ENCODE assay signal across 8 cellular contexts in the genomic region with DNA sequence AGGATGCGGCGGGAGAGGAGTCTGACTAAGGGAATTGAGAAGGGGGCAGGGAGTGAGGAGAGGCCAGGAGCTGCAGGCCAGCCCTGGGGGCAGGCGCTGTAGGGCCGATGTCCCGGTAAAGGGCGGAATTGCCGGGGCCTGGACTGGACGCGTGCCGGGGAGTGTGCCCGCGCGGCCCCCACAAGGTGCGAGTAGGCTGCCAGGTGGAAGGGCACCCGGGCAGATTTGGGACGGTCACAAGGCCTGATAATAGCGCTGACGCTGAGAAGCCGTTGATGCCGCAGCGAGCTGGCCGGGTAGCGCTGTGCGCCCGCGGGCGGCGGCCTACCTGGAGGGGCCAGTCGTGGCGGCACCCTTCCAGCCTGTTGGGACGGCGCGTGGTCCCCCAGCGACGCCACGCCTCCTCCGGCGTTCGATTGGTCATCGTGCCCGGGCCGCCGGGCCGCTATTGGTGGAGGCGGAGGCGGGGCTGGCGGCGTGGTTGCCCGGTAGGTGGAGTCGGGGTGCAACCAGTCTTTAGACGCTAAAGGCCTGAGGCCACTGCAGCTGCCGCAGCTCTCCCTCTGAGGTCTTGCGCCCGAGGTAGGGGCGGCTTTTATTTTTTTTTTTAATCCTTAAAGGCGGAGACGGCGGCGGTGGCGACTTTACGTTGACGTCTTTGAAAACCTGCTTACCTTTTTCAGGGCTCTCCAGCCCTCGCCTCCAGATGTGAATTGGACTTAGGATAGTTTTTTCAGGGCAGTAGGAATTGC. TPM values are rescaled to one million over a fixed set of nuclear protein-coding genes. Genes with fewer than 3 reads are reported as not detected.
A peak's percentile ranks its signal among the peaks of the same experiment; 100 is the strongest.
DNase-seq lines count a peak whose midpoint lies in the region; ATAC-seq and TF ChIP-seq lines count a peak whose summit lies in the region.

No MANE protein-coding gene starts in this region.

- H3K9me3 ChIP-seq in Karpas-422 (ENCODE audit: low read length) (no peaks in the 10 kb centered on the region), neutrophil (no peaks in the 10 kb centered on the region), testis (no peaks in the 10 kb centered on the region)

- peaks cover 54% of the 10 kb centered on the region for H3K79me2 ChIP-seq in Karpas-422 (ENCODE audit: low read length)

- ATAC-seq in GM21723 (IDR thresholded peaks at IDR 0.05; ENCODE audit: unreplicated experiment) = peak; percentile 81
- peak; percentile 86 for ATAC-seq in activated T-cell treated with anti-CD3 and anti-CD28 coated beads, Interleukin-2, amount 50 U/mL, for 72 hours (replicated peaks in 1 of 2)

- DNase-seq in D341Med (ENCODE audit: low spot score) = peak; percentile 99
- peak; percentile 98 for DNase-seq in Karpas-422
- DNase-seq in activated T-cell treated with anti-CD3 and anti-CD28 coated beads, Interleukin-2, amount 50 U/mL, for 72 hours = peak; percentile 98 to 99
- DNase-seq in fibroblast of villous mesenchyme (ENCODE audit: low read depth) = peak; percentile 94
- DNase-seq in testis = peak; percentile 98
- no peak for DNase-seq in anterior cingulate cortex (lab: John Stamatoyannopoulos, UW)

- no peaks in the 10 kb centered on the region for H3K9me2 ChIP-seq in Karpas-422 (replicated peaks; ENCODE audit: insufficient read depth, low read length)

- peak overlapping the region; percentile 91 for H3K4me2 ChIP-seq in Karpas-422 (ENCODE audit: low read depth, low read length, poor library complexity, severe bottlenecking)

- H3K9ac ChIP-seq in Karpas-422 (ENCODE audit: low read length) = peak overlapping the region; percentile 95

- H3K36me3 Mint-ChIP-seq in activated T-cell treated with anti-CD3 and anti-CD28 coated beads, Interleukin-2, amount 50 U/mL, for 72 hours (ENCODE audit: insufficient read depth in 2 of 2) = peaks cover 0 to 10% of the 10 kb centered on the region in 2 donors

- H3K27ac Mint-ChIP-seq in activated T-cell treated with anti-CD3 and anti-CD28 coated beads, Interleukin-2, amount 50 U/mL, for 72 hours = peak overlapping the region; percentile 98

- peak overlapping the region; percentile 19; the same call in 1 of the 2 replicates for H2AFZ ChIP-seq in Karpas-422 (ENCODE audit: low read length)

- TF ChIP-seq CTCF in fibroblast of villous mesenchyme (IDR thresholded peaks at IDR 0.05; ENCODE audit: insufficient read depth, low read depth, low read length) (no peak), neutrophil (IDR thresholded peaks at IDR 0.05) (peak; percentile 55), testis (IDR thresholded peaks at IDR 0.05) (peak in 2 of 3 experiments; percentile 17 to 40)

- peak; percentile 75 for TF ChIP-seq POLR2A in testis (IDR thresholded peaks at IDR 0.05)

- peaks cover 38% of the 10 kb centered on the region for H4K20me1 ChIP-seq in Karpas-422 (ENCODE audit: insufficient read depth, low read depth, low read length)

- intact Hi-C loops in testis (cut with DNase I; ENCODE audit: low total_unique reads) = no loop called here

- H3K27me3 ChIP-seq in Karpas-422 (ENCODE audit: low read length) = no peaks in the 10 kb centered on the region
- no peaks in the 10 kb centered on the region for H3K27me3 ChIP-seq in neutrophil
- no peaks in the 10 kb centered on the region for H3K27me3 ChIP-seq in testis

- H3K9me3 Mint-ChIP-seq in activated T-cell treated with anti-CD3 and anti-CD28 coated beads, Interleukin-2, amount 50 U/mL, for 72 hours = no peaks in the 10 kb centered on the region

- no peaks in the 10 kb centered on the region for H3K27me3 Mint-ChIP-seq in activated T-cell treated with anti-CD3 and anti-CD28 coated beads, Interleukin-2, amount 50 U/mL, for 72 hours (ENCODE audit: low read depth)

- H3K4me3 ChIP-seq in Karpas-422 (ENCODE audit: low read length) (peak overlapping the region; percentile 85), fibroblast of villous mesenchyme (ENCODE audit: low read depth, low read length) (peak overlapping the region; percentile 90), neutrophil (ENCODE audit: low read depth in 1 of 2, low read length in 1 of 2) (peak overlapping the region; percentile 65 to 74), testis (peak overlapping the region; percentile 81 to 83)

- peaks cover 58% of the 10 kb centered on the region for H3K4me1 Mint-ChIP-seq in activated T-cell treated with anti-CD3 and anti-CD28 coated beads, Interleukin-2, amount 50 U/mL, for 72 hours (ENCODE audit: low read depth)

- peak overlapping the region; percentile 98 for H3K4me3 Mint-ChIP-seq in activated T-cell treated with anti-CD3 and anti-CD28 coated beads, Interleukin-2, amount 50 U/mL, for 72 hours

- H3K36me3 ChIP-seq in Karpas-422 (ENCODE audit: insufficient read depth, low read length) (peaks cover 8% of the 10 kb centered on the region; the same call in 1 of the 2 replicates), neutrophil (no peaks in the 10 kb centered on the region), testis (ENCODE audit: low read depth, missing control alignments) (no peaks in the 10 kb centered on the region)

- 0 to 1% methylated on average over 38 to 62 of the region's 63 CpGs for WGBS in testis, 2 donors

- H3K4me1 ChIP-seq in Karpas-422 (ENCODE audit: low read length) (peaks cover 55% of the 10 kb centered on the region), neutrophil (ENCODE audit: control insufficient read depth in 1 of 2, insufficient read depth in 1 of 2, low read depth in 1 of 2, low read length in 1 of 2) (peaks cover 11 to 15% of the 10 kb centered on the region in 2 experiments), testis (peaks cover 21% of the 10 kb centered on the region)

- H3K27ac ChIP-seq in Karpas-422 (ENCODE audit: low read length) (peak overlapping the region; percentile 77), neutrophil (peak overlapping the region; percentile 70), testis (peak overlapping the region; percentile 83 to 92)

RNA-seq across cellular contexts. Expression of gene SLC25A38, which starts 0.9 kb away (rescaled TPM):
- 38.5 and 54.6 TPM in 2 replicates for total RNA-seq in Karpas-422 (2014; rRNA removed; shearing (Covaris generic); ENCODE audit: low replicate concordance)
- total RNA-seq in activated T-cell treated with anti-CD3 and anti-CD28 coated beads, Interleukin-2, amount 50 U/mL, for 72 hours = 10 to 100 TPM; 37.5 to 39.7 TPM
- 18.4 and 22.5 TPM in 2 replicates for total RNA-seq in fibroblast of villous mesenchyme
- total RNA-seq in testis = 10 to 100 TPM; 46.1 to 52.9 TPM
- polyA plus RNA-seq in testis (ENCODE audit: insufficient read depth, low read depth, low replicate concordance) = 41.8 TPM

RNA-seq across cellular contexts. Expression of gene RPSA, which starts 22.4 kb away (rescaled TPM):
- 2,449 and 2,497 TPM in 2 replicates for total RNA-seq in Karpas-422 (2014; rRNA removed; shearing (Covaris generic); ENCODE audit: low replicate concordance)
- 1,000 to 10,000 TPM; 2,329 to 2,816 TPM for total RNA-seq in activated T-cell treated with anti-CD3 and anti-CD28 coated beads, Interleukin-2, amount 50 U/mL, for 72 hours
- total RNA-seq in fibroblast of villous mesenchyme (964 and 1,304 TPM in 2 replicates), testis (100 to 1,000 TPM; 387 to 661 TPM)
- 858 TPM for polyA plus RNA-seq in testis (ENCODE audit: insufficient read depth, low read depth, low replicate concordance)

RNA-seq across cellular contexts. Expression of gene CCR8, which starts 54.6 kb away (rescaled TPM):
- total RNA-seq in Karpas-422 (2014; rRNA removed; shearing (Covaris generic); ENCODE audit: low replicate concordance) = not detected in 2 replicates
- total RNA-seq in activated T-cell treated with anti-CD3 and anti-CD28 coated beads, Interleukin-2, amount 50 U/mL, for 72 hours = 1 to 10 TPM; 1.2 to 1.7 TPM
- not detected in 2 replicates for total RNA-seq in fibroblast of villous mesenchyme
- not detected for total RNA-seq in testis
- not detected for polyA plus RNA-seq in testis (ENCODE audit: insufficient read depth, low read depth, low replicate concordance)

Comparison
In these comparisons a context has a peak if more than half of its experiments do, and no peak if none do; other contexts are left out.
1. DNase-seq: peak in D341Med (single experiment), Karpas-422 (single experiment), activated T-cell treated with anti-CD3 and anti-CD28 coated beads, Interleukin-2, amount 50 U/mL, for 72 hours (2 of 2), fibroblast of villous mesenchyme (single experiment) and testis (single experiment); none in anterior cingulate cortex (0 of 58).
2. Peak in every context shown above with its lines, with median percentiles within 50 percentile points of each other: H3K27ac ChIP-seq and H3K4me3 ChIP-seq.